In genomic region chr1:15449567-15449966, GRCh38 we compare ENCODE assay signal across 34 cellular contexts. TPM values are rescaled to one million over a fixed set of nuclear protein-coding genes. Genes with fewer than 3 reads are reported as not detected.
"Had no signal": no experiment of that assay in that cellular context is flagged by ENCODE, and none has a peak within 500 bp of the region (broad histone marks: within the 10 kb centered on the region; RNA-seq: fewer than 3 reads in every experiment).

No MANE protein-coding gene starts in this region.

- H3K4me2 ChIP-seq: hepatocyte, smooth muscle cell had no signal

- H3K79me2 ChIP-seq: hepatocyte had no signal

- H3K36me3 ChIP-seq: left ventricle myocardium inferior, right atrium auricular region, right lobe of liver, transverse colon, upper lobe of left lung, vagina had no signal

- ATAC-seq: mucosa of descending colon; naive thymus-derived CD4-positive, alpha-beta T cell; natural killer cell treated with Interleukin-12 subunit alpha and Interleukin-12 subunit beta and Interleukin-15 and Interleukin-18, amount 100 ng/mL, for 72 hours; right lobe of liver; stimulated activated memory B cell treated with anti-CD40 and anti-IgM and Interleukin-4, amounts not matched to agents 10 μg/mL and 1 μg/mL and 100 μg/mL, for 72 hours; stimulated activated naive CD8-positive, alpha-beta T cell treated with anti-CD3 and anti-CD28 coated beads, Interleukin-15, amount 100 ng/mL, for 72 hours had no signal

- H3K9me3 ChIP-seq: mucosa of descending colon, right atrium auricular region, right lobe of liver, transverse colon, upper lobe of left lung, vagina had no signal

- H3K4me3 ChIP-seq: hepatocyte, left ventricle myocardium inferior, lung, mucosa of descending colon, right atrium auricular region, right lobe of liver, smooth muscle cell, transverse colon, upper lobe of left lung, vagina had no signal

- H2AFZ ChIP-seq: hepatocyte had no signal

- H3K4me1 ChIP-seq: left ventricle myocardium inferior, right atrium auricular region, right lobe of liver, transverse colon, upper lobe of left lung, vagina had no signal

- H3K27ac ChIP-seq: hepatocyte, left ventricle myocardium inferior, right atrium auricular region, right lobe of liver, transverse colon, upper lobe of left lung, vagina had no signal

- H3K27me3 ChIP-seq: hepatocyte, right atrium auricular region, right lobe of liver, upper lobe of left lung, vagina had no signal

- DNase-seq: islet precursor cell; left ventricle myocardium inferior; mesendoderm; midbrain; mucosa of descending colon; naive thymus-derived CD4-positive, alpha-beta T cell; nucleus accumbens; right lobe of liver; stimulated activated CD4-positive, alpha-beta T cell treated with anti-CD3 and anti-CD28 coated beads, Interleukin-1b, Interleukin-23, amount 100 ng/mL, for 48 hours; stimulated activated CD4-positive, alpha-beta T cell treated with anti-CD3 and anti-CD28 coated beads, Interleukin-2, amount 100 ng/mL, for 48 hours; stimulated activated CD4-positive, alpha-beta T cell treated with anti-CD3 and anti-CD28 coated beads, Interleukin-4, amount 100 ng/mL, for 4 hours; stimulated activated CD8-positive, alpha-beta memory T cell treated with anti-CD3 and anti-CD28 coated beads, Interleukin-4, amount 100 ng/mL, for 48 hours; stimulated activated naive CD4-positive, alpha-beta T cell treated with Interleukin-2 at 50 U/mL for 16 hours; stimulated activated naive CD8-positive, alpha-beta T cell treated with anti-CD3 and anti-CD28 coated beads, Interleukin-15, amount 100 ng/mL, for 72 hours; substantia nigra; transverse colon; upper lobe of left lung had no signal

RNA-seq across cellular contexts. Expression of gene CELA2A, which starts 7.0 kb away (rescaled TPM):
- total RNA-seq: kidney epithelial cell; left ventricle myocardium inferior; lower leg skin; mucosa of descending colon; myocyte; naive thymus-derived CD4-positive, alpha-beta T cell; natural killer cell treated with Interleukin-12 subunit alpha and Interleukin-12 subunit beta and Interleukin-15 and Interleukin-18, amount 100 ng/mL, for 72 hours; osteocyte; progenitor cell of endocrine pancreas; pulmonary artery endothelial cell; renal cortical epithelial cell; right atrium auricular region; right lobe of liver; skeletal muscle tissue; temporal lobe; transverse colon; urinary bladder; vagina had no signal

RNA-seq across cellular contexts. Expression of gene CTRC, which starts 11.3 kb away (rescaled TPM):
- total RNA-seq: hepatocyte, kidney epithelial cell, left ventricle myocardium inferior, lower leg skin, mucosa of descending colon, osteocyte, pulmonary artery endothelial cell, renal cortical epithelial cell, right atrium auricular region, right lobe of liver, skeletal muscle tissue, smooth muscle cell, temporal lobe, urinary bladder, vagina had no signal

RNA-seq across cellular contexts. Expression of gene CELA2B, which starts 26.3 kb away (rescaled TPM):
- total RNA-seq: kidney epithelial cell; left ventricle myocardium inferior; mucosa of descending colon; naive thymus-derived CD4-positive, alpha-beta T cell; natural killer cell treated with Interleukin-12 subunit alpha and Interleukin-12 subunit beta and Interleukin-15 and Interleukin-18, amount 100 ng/mL, for 72 hours; osteocyte; progenitor cell of endocrine pancreas; pulmonary artery endothelial cell; renal cortical epithelial cell; right atrium auricular region; right lobe of liver; smooth muscle cell; temporal lobe; transverse colon; vagina had no signal
